15 cellular contexts compared by ENCODE assay signal in genomic region chr14:96189288-96189711, GRCh38. TPM values are rescaled to one million over a fixed set of nuclear protein-coding genes. Genes with fewer than 3 reads are reported as not detected.
DNase-seq lines count a peak whose midpoint lies in the region; ATAC-seq, FAIRE-seq and TF ChIP-seq lines count a peak whose summit lies in the region.
"Had no signal": no experiment of that assay in that cellular context is flagged by ENCODE, and none has a peak within 500 bp of the region (broad histone marks: within the 10 kb centered on the region; RNA-seq: fewer than 3 reads in every experiment).

No MANE protein-coding gene starts in this region.

- H3K27me3 Mint-ChIP-seq in Calu3 (ENCODE audit: unreplicated experiment) (peaks cover 47% of the 10 kb centered on the region), MCF 10A (ENCODE audit: insufficient read depth, unreplicated experiment) (peaks cover 3% of the 10 kb centered on the region), chondrocyte (ENCODE audit: low read depth) (peaks cover 20% of the 10 kb centered on the region)

- POLR2A ChIA-PET in MCF 10A (lab: Yijun Ruan, JAX) = interaction anchor here (0.7 kb wide), 1 partner anchor 11 kb away, joined by 3 read pairs; no protein-coding TSS in a partner anchor

- H3K27ac ChIP-seq in heart left ventricle = no peak overlapping the region
- H3K27ac ChIP-seq: PC-9, tibial nerve had no signal

- DNase-seq in left cardiac atrium (no peak), heart left ventricle (no peak), iris pigment epithelial cell (ENCODE audit: low read depth) (peak; percentile 63), Calu3 (no peak), MCF 10A (ENCODE audit: unreplicated experiment) (no peak), chondrocyte (ENCODE audit: low spot score) (no peak), H54 (ENCODE audit: insufficient read length, low spot score) (no peak)
- DNase-seq: GF-D8, left colon, NCI-H2081, PC-9, T1000 had no signal

- no peak for FAIRE-seq in H54 (lab: Jason Lieb, UNC)

- H3K27me3 ChIP-seq in heart left ventricle = peaks cover 0 to 18% (median 0%) of the 10 kb centered on the region in 9 donors
- H3K27me3 ChIP-seq: tibial nerve had no signal

- H3K36me3 ChIP-seq in heart left ventricle = no peaks in the 10 kb centered on the region
- H3K36me3 ChIP-seq: tibial nerve had no signal

- intact Hi-C loops in left cardiac atrium (cut with DNase I) (no loop called here), heart left ventricle (cut with DNase I) (no loop called here), Calu3 (cut with micrococcal nuclease; ENCODE audit: unreplicated experiment) (no loop called here), MCF 10A (cut with micrococcal nuclease) (no loop called here)

- H3K4me1 ChIP-seq in heart left ventricle = no peaks in the 10 kb centered on the region

- BruUV-seq in Calu3 (replicated peaks; lab: Mats Ljungman, UMichigan) = no TSS peak
- BruUV-seq in MCF 10A (replicated peaks; lab: Mats Ljungman, UMichigan) = no TSS peak

- no peaks in the 10 kb centered on the region for H3K9me3 ChIP-seq in heart left ventricle
- H3K9me3 ChIP-seq: tibial nerve had no signal

- H3K4me1 Mint-ChIP-seq in Calu3 (ENCODE audit: low read depth, unreplicated experiment) (peaks cover 12% of the 10 kb centered on the region), MCF 10A (ENCODE audit: insufficient read depth, unreplicated experiment) (peaks cover under 1% of the 10 kb centered on the region), chondrocyte (ENCODE audit: low read depth) (peaks cover 3% of the 10 kb centered on the region)

- no peak overlapping the region for H3K4me3 Mint-ChIP-seq in Calu3 (ENCODE audit: low read depth, unreplicated experiment)
- H3K4me3 Mint-ChIP-seq in MCF 10A (ENCODE audit: unreplicated experiment) = no peak overlapping the region
- H3K4me3 Mint-ChIP-seq in chondrocyte (ENCODE audit: unreplicated experiment) = no peak overlapping the region

- CTCF ChIA-PET in Calu3 (lab: Charles Lee) (no interaction called here), MCF 10A (lab: Yijun Ruan, JAX) (interaction anchor here (1.1 to 1.6 kb wide), 2 partner anchors 16 to 81 kb away, joined by 5 to 7 read pairs; no protein-coding TSS in a partner anchor)

- TF ChIP-seq CTCF in heart left ventricle (IDR thresholded peaks at IDR 0.05) (no peak), Calu3 (IDR thresholded peaks at IDR 0.05; ENCODE audit: unreplicated experiment) (no peak), MCF 10A (IDR thresholded peaks at IDR 0.05; ENCODE audit: unreplicated experiment) (no peak), chondrocyte (IDR thresholded peaks at IDR 0.05) (no peak)

- TF ChIP-seq POLR2A in heart left ventricle (IDR thresholded peaks at IDR 0.05) (no peak), H54 (IDR thresholded peaks at IDR 0.05; ENCODE audit: low read depth, low read length) (no peak)

- H3K4me3 ChIP-seq in heart left ventricle = no peak overlapping the region
- H3K4me3 ChIP-seq: PC-9, tibial nerve had no signal

- H3K9me3 Mint-ChIP-seq in Calu3 (ENCODE audit: low read depth, unreplicated experiment) (no peaks in the 10 kb centered on the region), MCF 10A (ENCODE audit: unreplicated experiment) (no peaks in the 10 kb centered on the region), chondrocyte (ENCODE audit: low read depth) (no peaks in the 10 kb centered on the region)
- H3K9me3 Mint-ChIP-seq: IgD-negative memory B cell had no signal

- no peaks in the 10 kb centered on the region for H3K36me3 Mint-ChIP-seq in Calu3 (ENCODE audit: insufficient read depth, unreplicated experiment)
- no peaks in the 10 kb centered on the region for H3K36me3 Mint-ChIP-seq in MCF 10A (ENCODE audit: insufficient read depth, unreplicated experiment)
- no peaks in the 10 kb centered on the region for H3K36me3 Mint-ChIP-seq in chondrocyte (ENCODE audit: low read depth)
- H3K36me3 Mint-ChIP-seq: IgD-negative memory B cell had no signal

- H3K27ac Mint-ChIP-seq in Calu3 (ENCODE audit: unreplicated experiment) (no peak overlapping the region), MCF 10A (ENCODE audit: low read depth, unreplicated experiment) (no peak overlapping the region), chondrocyte (ENCODE audit: unreplicated experiment) (no peak overlapping the region)

- WGBS in heart left ventricle, 4 donors = 46 to 53% (median 50%) methylated on average over 11 of the region's 11 CpGs

- ATAC-seq in left cardiac atrium (peak; percentile 38 to 45), heart left ventricle (no peak), HG03565 (IDR thresholded peaks at IDR 0.05; ENCODE audit: unreplicated experiment) (peak; percentile 59)
- ATAC-seq: left colon had no signal

RNA-seq across cellular contexts. Expression of gene BDKRB2, which starts 15.3 kb away (rescaled TPM):
- total RNA-seq in left cardiac atrium = 1 to 10 TPM; 2.0 to 5.4 TPM
- 1 to 10 TPM in 5 of 9 donors, under 1 TPM in 4; 0.14 to 3.3 (median 1.0) TPM for total RNA-seq in heart left ventricle
- under 1 TPM; 0.27 to 0.49 TPM for polyA plus RNA-seq in heart left ventricle
- total RNA-seq in Calu3 (2022) = 0.27 and 0.28 TPM in 2 replicates
- 1.4 and 2.8 TPM in 2 replicates for total RNA-seq in MCF 10A (2022)
- 0.21 to 0.29 TPM (median 0.27 TPM) in 3 replicates for total RNA-seq in chondrocyte
- polyA plus RNA-seq: IgD-negative memory B cell had no signal

Comparison
In these comparisons a context has a peak if more than half of its experiments do, and no peak if none do; other contexts are left out.
1. ATAC-seq: peak in left cardiac atrium (2 of 2) and HG03565 (single experiment); none in heart left ventricle (0 of 4).